ENCODE assay signal across 8 cellular contexts in genomic region chr12:92899388-92900001, GRCh38. TPM values are rescaled to one million over a fixed set of nuclear protein-coding genes. Genes with fewer than 3 reads are reported as not detected.
DNase-seq lines count a peak whose midpoint lies in the region; ATAC-seq and TF ChIP-seq lines count a peak whose summit lies in the region.

No MANE protein-coding gene starts in this region.

- ATAC-seq in GM21526 (IDR thresholded peaks at IDR 0.05; ENCODE audit: low FRiP score, unreplicated experiment) (no peak), HG02571 (IDR thresholded peaks at IDR 0.05; ENCODE audit: unreplicated experiment) (no peak)

- H3K9me3 ChIP-seq in A673 (ENCODE audit: low read depth, low read length, poor library complexity, severe bottlenecking): no peaks in the 10 kb centered on the region
- H3K9me3 ChIP-seq in uterus: no peaks in the 10 kb centered on the region

- H3K36me3 ChIP-seq in A673 (ENCODE audit: insufficient read depth, low read length, poor library complexity, severe bottlenecking) (no peaks in the 10 kb centered on the region), uterus (no peaks in the 10 kb centered on the region)

- intact Hi-C loops in A673 (cut with micrococcal nuclease; ENCODE audit: unreplicated experiment) (no loop called here), uterus (cut with DNase I; ENCODE audit: low total_unique reads) (no loop called here)

- no TSS peak for BruUV-seq in A673 (replicated peaks; lab: Mats Ljungman, UMichigan)

- TF ChIP-seq POLR2A in uterus (IDR thresholded peaks at IDR 0.05): no peak

- H3K27ac ChIP-seq in A673 (ENCODE audit: low read depth, low read length, poor library complexity, severe bottlenecking) (peak overlapping the region; percentile 59), uterus (peak overlapping the region; percentile 76 to 85)

- POLR2A ChIA-PET in A673 (lab: Charles Lee; ENCODE audit: low non-redundant PET): no interaction called here
- POLR2A ChIA-PET in HEK293T (lab: Yijun Ruan, JAX): interaction anchor here (0.7 kb wide), 1 partner anchor 1226 kb away, joined by 3 read pairs; no protein-coding TSS in a partner anchor

- CTCF ChIA-PET in A673 (lab: Charles Lee) (no interaction called here), HEK293T (lab: Yijun Ruan, JAX) (no interaction called here)

- H3K4me1 ChIP-seq in A673 (ENCODE audit: insufficient read depth, low read length, poor library complexity, severe bottlenecking): peaks cover 8% of the 10 kb centered on the region
- H3K4me1 ChIP-seq in uterus: peaks cover 0 to 5% of the 10 kb centered on the region in 2 donors

- TF ChIP-seq CTCF in A673 (conservative IDR thresholded peaks at IDR 0.05; ENCODE audit: low read depth, low read length) (no peak), uterus (IDR thresholded peaks at IDR 0.05) (no peak)

- H3K4me3 ChIP-seq in A673 (ENCODE audit: low read depth, low read length, poor library complexity, severe bottlenecking) (no peak overlapping the region), uterus (no peak overlapping the region)

- H3K27me3 ChIP-seq in A673 (replicated peaks; ENCODE audit: insufficient read depth, low read depth, low read length, poor library complexity) (no peaks in the 10 kb centered on the region), uterus (no peaks in the 10 kb centered on the region)

- DNase-seq in A673 (ENCODE audit: low spot score) (peak; percentile 84), LHCN-M2 (ENCODE audit: low read depth) (peak; percentile 98), dermis blood vessel endothelial cell (peak; percentile 92), medulla oblongata (ENCODE audit: extremely low spot score) (peak; percentile 67), uterus (peak; percentile 90 to 93), HEK293T (ENCODE audit: extremely low spot score) (no peak)

TF ChIP-seq in HEK293T, 16 proteins besides CTCF, POLR2A, EP300 and RAD21:
- TF ChIP-seq FOXM1 (IDR thresholded peaks at IDR 0.05; ENCODE audit: borderline replicate concordance) (no peak), ARNT (IDR thresholded peaks at IDR 0.05) (no peak), BHLHE40 (IDR thresholded peaks at IDR 0.05; ENCODE audit: borderline replicate concordance) (no peak), PKNOX1 (IDR thresholded peaks at IDR 0.05) (no peak), LEF1 (IDR thresholded peaks at IDR 0.05; ENCODE audit: borderline replicate concordance) (no peak), ZNF384 (IDR thresholded peaks at IDR 0.05) (no peak), SP1 (IDR thresholded peaks at IDR 0.05) (no peak), NFRKB (IDR thresholded peaks at IDR 0.05) (no peak), CTBP1 (IDR thresholded peaks at IDR 0.05; ENCODE audit: borderline replicate concordance) (no peak), SUZ12 (IDR thresholded peaks at IDR 0.05) (no peak), L3MBTL2 (conservative IDR thresholded peaks at IDR 0.05) (no peak), ELF4 (IDR thresholded peaks at IDR 0.05) (no peak), TARDBP (IDR thresholded peaks at IDR 0.05) (no peak), FOXA1 (IDR thresholded peaks at IDR 0.05) (no peak), FOXK2 (IDR thresholded peaks at IDR 0.05) (no peak), HDGF (IDR thresholded peaks at IDR 0.05; ENCODE audit: borderline replicate concordance) (no peak)

RNA-seq across cellular contexts. Expression of gene EEA1, which starts 29.6 kb away (rescaled TPM):
- 33.2 and 35.7 TPM in 2 replicates for total RNA-seq in A673 (2021)
- 8.9 and 13.7 TPM in 2 replicates for total RNA-seq in LHCN-M2 (2014; rRNA removed)
- polyA plus RNA-seq in LHCN-M2 (2012): 3.7 TPM
- 23.0 and 49.5 TPM in 2 replicates for total RNA-seq in dermis blood vessel endothelial cell
- total RNA-seq in uterus: 10 to 100 TPM; 15.4 to 53.0 (median 31.6) TPM
